ENCODE assay signal across 21 cellular contexts in genomic region chr3:3615533-3615932, GRCh38.
"Had no signal": no experiment of that assay in that cellular context is flagged by ENCODE, and none has a peak within 500 bp of the region (broad histone marks: within the 10 kb centered on the region; RNA-seq: fewer than 3 reads in every experiment).

No MANE protein-coding gene starts in this region.

- H3K36me3 ChIP-seq: brain microvascular endothelial cell, right atrium auricular region, upper lobe of left lung had no signal

- ATAC-seq: left ventricle myocardium superior; natural killer cell treated with Interleukin-12 subunit alpha and Interleukin-12 subunit beta and Interleukin-15 and Interleukin-18, amount 100 ng/mL, for 72 hours had no signal

- FAIRE-seq: keratinocyte had no signal

- H3K9me3 ChIP-seq: right atrium auricular region, upper lobe of left lung had no signal

- DNase-seq: activated CD4-positive, alpha-beta T cell treated with anti-CD3 and anti-CD28 coated beads, Interleukin-2, amount 10 ng/mL, durations not matched to agents 24 days and 14 days; activated CD4-positive, CD25-positive, alpha-beta regulatory T cell; activated CD8-positive, alpha-beta memory T cell treated with anti-CD3 and anti-CD28 coated beads, Interleukin-2, amount 50 U/mL, for 48 hours; activated gamma-delta T cell treated with Interleukin-2 at 50 U/mL for 16 hours; amygdala; brain microvascular endothelial cell; cerebellar nuclear complex; effector memory CD4-positive, alpha-beta T cell; foreskin melanocyte; head of caudate nucleus; left ventricle myocardium superior; stimulated activated CD4-positive, alpha-beta T cell treated with anti-CD3 and anti-CD28 coated beads, Interleukin-2, amount 100 ng/mL, for 48 hours; stimulated activated naive CD4-positive, alpha-beta T cell; SW 1271; upper lobe of left lung had no signal

- H3K4me1 ChIP-seq: right atrium auricular region, upper lobe of left lung had no signal

- H3K4me3 Mint-ChIP-seq: activated CD4-positive, alpha-beta T cell treated with anti-CD3 and anti-CD28 coated beads, Interleukin-2, amount 10 ng/mL, durations not matched to agents 24 days and 14 days; activated naive CD8-positive, alpha-beta T cell; dendritic cell treated with granulocyte-macrophage colony-stimulating factor and Interleukin-4, amounts not matched to agents 40 ng/mL and 50 ng/mL, for 4 days; natural killer cell treated with Interleukin-12 subunit alpha and Interleukin-12 subunit beta and Interleukin-15 and Interleukin-18, amount 100 ng/mL, for 72 hours; T-helper 2 cell treated with Interferon-gamma antibody and Interleukin-4, amounts not matched to agents 5 μg/mL and 100 μg/mL, for 36 hours had no signal

- H3K27ac ChIP-seq: brain microvascular endothelial cell, right atrium auricular region, upper lobe of left lung had no signal

- H3K36me3 Mint-ChIP-seq: activated naive CD8-positive, alpha-beta T cell; natural killer cell treated with Interleukin-12 subunit alpha and Interleukin-12 subunit beta and Interleukin-15 and Interleukin-18, amount 100 ng/mL, for 72 hours had no signal

- H3K4me1 Mint-ChIP-seq: activated CD4-positive, alpha-beta T cell treated with anti-CD3 and anti-CD28 coated beads, Interleukin-2, amount 10 ng/mL, durations not matched to agents 24 days and 14 days had no signal

- H3K4me3 ChIP-seq: right atrium auricular region, upper lobe of left lung had no signal

- H3K27ac Mint-ChIP-seq: activated CD4-positive, alpha-beta T cell treated with anti-CD3 and anti-CD28 coated beads, Interleukin-2, amount 10 ng/mL, durations not matched to agents 24 days and 14 days; activated naive CD8-positive, alpha-beta T cell; dendritic cell treated with granulocyte-macrophage colony-stimulating factor and Interleukin-4, amounts not matched to agents 40 ng/mL and 50 ng/mL, for 4 days; natural killer cell treated with Interleukin-12 subunit alpha and Interleukin-12 subunit beta and Interleukin-15 and Interleukin-18, amount 100 ng/mL, for 72 hours; T-helper 2 cell treated with Interferon-gamma antibody and Interleukin-4, amounts not matched to agents 5 μg/mL and 100 μg/mL, for 36 hours had no signal

- H3K27me3 ChIP-seq: brain microvascular endothelial cell, right atrium auricular region, upper lobe of left lung had no signal

- H3K9me3 Mint-ChIP-seq: activated CD4-positive, alpha-beta T cell treated with anti-CD3 and anti-CD28 coated beads, Interleukin-2, amount 10 ng/mL, durations not matched to agents 24 days and 14 days; dendritic cell treated with granulocyte-macrophage colony-stimulating factor and Interleukin-4, amounts not matched to agents 40 ng/mL and 50 ng/mL, for 4 days; natural killer cell treated with Interleukin-12 subunit alpha and Interleukin-12 subunit beta and Interleukin-15 and Interleukin-18, amount 100 ng/mL, for 72 hours; T-helper 2 cell treated with Interferon-gamma antibody and Interleukin-4, amounts not matched to agents 5 μg/mL and 100 μg/mL, for 36 hours had no signal

- H3K27me3 Mint-ChIP-seq: activated CD4-positive, alpha-beta T cell treated with anti-CD3 and anti-CD28 coated beads, Interleukin-2, amount 10 ng/mL, durations not matched to agents 24 days and 14 days had no signal
